13 cellular contexts compared by ENCODE assay signal in genomic region chr2:127401757-127402695, GRCh38. TPM values are rescaled to one million over a fixed set of nuclear protein-coding genes. Genes with fewer than 3 reads are reported as not detected.
A peak's percentile ranks its signal among the peaks of the same experiment; 100 is the strongest.
DNase-seq lines count a peak whose midpoint lies in the region; ATAC-seq and TF ChIP-seq lines count a peak whose summit lies in the region.
"Had no signal": no experiment of that assay in that cellular context is flagged by ENCODE, and none has a peak within 500 bp of the region (broad histone marks: within the 10 kb centered on the region; RNA-seq: fewer than 3 reads in every experiment).

No MANE protein-coding gene starts in this region.

- TF ChIP-seq CTCF in IMR-90 (conservative IDR thresholded peaks at IDR 0.05; ENCODE audit: low read depth, low read length), result no peak
- no peak for TF ChIP-seq CTCF in chondrocyte (IDR thresholded peaks at IDR 0.05)

- H2AK5ac ChIP-seq in IMR-90 (ENCODE audit: low read depth, low read length) (peak overlapping the region; percentile 22), trophoblast cell (ENCODE audit: low read length) (no peak overlapping the region)

- dilution Hi-C loops in IMR-90 (cut with HindIII; ENCODE audit: low sequenced_read_pairs, unreplicated experiment), result no loop called here

- CTCF ChIA-PET in IMR-90 (lab: Yijun Ruan, JAX), result no interaction called here

- H3K9me1 ChIP-seq in IMR-90 (ENCODE audit: insufficient read depth, low read length), result peaks cover 28% of the 10 kb centered on the region

- 0 out of 2 replicates have a peak overlapping the region, but pooled peaks have one; percentile 16 for H2BK120ac ChIP-seq in IMR-90 (ENCODE audit: low read depth, low read length)
- H2BK120ac ChIP-seq in trophoblast cell (ENCODE audit: insufficient read depth, low read length, poor library complexity), result no peak overlapping the region

- POLR2A ChIA-PET in IMR-90 (lab: Charles Lee; ENCODE audit: unreplicated experiment), result no interaction called here

- H3K27ac ChIP-seq in IMR-90 (ENCODE audit: insufficient read depth, low read length) (no peak overlapping the region), trophoblast cell (ENCODE audit: low read depth, low read length) (peak overlapping the region; percentile 7)
- H3K27ac ChIP-seq: pancreas had no signal

- H2AFZ ChIP-seq in IMR-90 (replicated peaks; ENCODE audit: low read length, poor library complexity) (peak overlapping the region; percentile 8), trophoblast cell (ENCODE audit: insufficient read depth, low read length, poor library complexity) (no peak overlapping the region)

- TF ChIP-seq RAD21 in IMR-90 (IDR thresholded peaks at IDR 0.05; ENCODE audit: low read length), result no peak

- peak overlapping the region; percentile 21; the same call in 1 of the 2 replicates for H2BK20ac ChIP-seq in IMR-90 (ENCODE audit: low read depth, low read length)

- no peaks in the 10 kb centered on the region for H3K36me3 Mint-ChIP-seq in chondrocyte (ENCODE audit: low read depth)

- H3K79me2 ChIP-seq in trophoblast cell (ENCODE audit: control insufficient read depth, insufficient read depth, low read length, poor library complexity), result no peaks in the 10 kb centered on the region

- H3K56ac ChIP-seq in IMR-90 (ENCODE audit: extremely low read depth, insufficient read depth, low read length), result no peak overlapping the region; the same call in 1 of the 2 replicates

- BruUV-seq in IMR-90 (replicated peaks; lab: Mats Ljungman, UMichigan), result no TSS peak

- no peak overlapping the region for H3K9ac ChIP-seq in IMR-90 (ENCODE audit: low read depth, low read length)
- H3K9ac ChIP-seq in trophoblast cell (ENCODE audit: low read length), result no peak overlapping the region

- H3K36me3 ChIP-seq in IMR-90 (ENCODE audit: control insufficient read depth, insufficient read depth, low read length), result no peaks in the 10 kb centered on the region
- no peaks in the 10 kb centered on the region for H3K36me3 ChIP-seq in trophoblast cell (ENCODE audit: control insufficient read depth in 1 of 2, insufficient read depth in 2 of 2, low read length in 2 of 2)
- H3K36me3 ChIP-seq: pancreas had no signal

- no peak overlapping the region for H4K8ac ChIP-seq in IMR-90 (ENCODE audit: low read depth in 2 of 2, low read length in 2 of 2)
- no peak overlapping the region for H4K8ac ChIP-seq in trophoblast cell (ENCODE audit: low read depth, low read length)

- H3K9me3 ChIP-seq in IMR-90 (ENCODE audit: control insufficient read depth, insufficient read depth, low read length), result no peaks in the 10 kb centered on the region
- peaks cover 1% of the 10 kb centered on the region for H3K9me3 ChIP-seq in trophoblast cell (ENCODE audit: insufficient read depth, low read depth, low read length)
- H3K9me3 ChIP-seq: pancreas had no signal

- no peak overlapping the region for H3K18ac ChIP-seq in IMR-90 (ENCODE audit: low read depth, low read length)
- peak overlapping the region; percentile 1 for H3K18ac ChIP-seq in trophoblast cell (ENCODE audit: low read length)

- H3K23ac ChIP-seq in IMR-90 (ENCODE audit: low read depth, low read length) (no peak overlapping the region), trophoblast cell (ENCODE audit: low read length) (no peak overlapping the region)

- peak overlapping the region; percentile 29 for H3K27ac Mint-ChIP-seq in chondrocyte (ENCODE audit: unreplicated experiment)

- H3K9me3 Mint-ChIP-seq in chondrocyte (ENCODE audit: low read depth), result no peaks in the 10 kb centered on the region

- peak overlapping the region; percentile 3 for H4K91ac ChIP-seq in IMR-90 (ENCODE audit: insufficient read depth, low read depth, low read length)
- H4K91ac ChIP-seq in trophoblast cell (ENCODE audit: low read depth, low read length), result peak overlapping the region; percentile 49

- in situ Hi-C loops in IMR-90 (cut with MboI; ENCODE audit: low sequenced_read_pairs), result no loop called here

- peak; percentile 60 to 73 for DNase-seq in activated CD4-positive, alpha-beta T cell treated with anti-CD3 and anti-CD28 coated beads, Interleukin-2, amount 50 U/mL, for 48 hours
- DNase-seq in activated CD4-positive, alpha-beta T cell treated with anti-CD3 and anti-CD28 coated beads for 4 hours, result no peak
- DNase-seq in IMR-90, result peak; percentile 32
- DNase-seq in chondrocyte (ENCODE audit: low spot score), result no peak
- no peak for DNase-seq in trophoblast cell
- no peak for DNase-seq in hippocampal formation (lab: John Stamatoyannopoulos, UW)
- no peak for DNase-seq in NCI-H345 treated with DMSO at 0.1 percent for 48 hours (lab: John Stamatoyannopoulos, UW; ENCODE audit: unreplicated experiment)
- no peak for DNase-seq in NCI-H774 (lab: John Stamatoyannopoulos, UW)
- DNase-seq: activated gamma-delta T cell treated with Interleukin-2 at 50 U/mL for 16 hours, DMS79 treated with DMSO at 0.1 percent for 48 hours, NCI-H187 had no signal

- no peak overlapping the region for H4K12ac ChIP-seq in trophoblast cell (ENCODE audit: low read depth, low read length)

- H4K20me1 ChIP-seq in IMR-90 (ENCODE audit: insufficient read depth, low read length), result no peaks in the 10 kb centered on the region

- H3K4me3 ChIP-seq in IMR-90 (ENCODE audit: insufficient read depth, low read depth, low read length) (no peak overlapping the region), trophoblast cell (ENCODE audit: low read depth, low read length) (no peak overlapping the region)
- H3K4me3 ChIP-seq: pancreas had no signal

- H3K27me3 Mint-ChIP-seq in chondrocyte (ENCODE audit: low read depth), result no peaks in the 10 kb centered on the region

- peak overlapping the region; percentile 47 for H2AK9ac ChIP-seq in IMR-90 (replicated peaks; ENCODE audit: low read depth, low read length, poor library complexity)

- H3K4me1 ChIP-seq in IMR-90 (ENCODE audit: control insufficient read depth, insufficient read depth, low read length), result peaks cover 17% of the 10 kb centered on the region
- peaks cover 37 to 40% of the 10 kb centered on the region in 2 experiments for H3K4me1 ChIP-seq in trophoblast cell (ENCODE audit: control insufficient read depth in 1 of 2, insufficient read depth in 2 of 2, low read length in 2 of 2)

- peak overlapping the region; percentile 1 for H2BK12ac ChIP-seq in trophoblast cell (ENCODE audit: low read length)

- 0 out of 3 replicates have a peak overlapping the region, but pooled peaks have one; percentile 20 for H2BK15ac ChIP-seq in IMR-90 (ENCODE audit: low read depth, low read length)

- TF ChIP-seq POLR2A in IMR-90 (IDR thresholded peaks at IDR 0.05; ENCODE audit: low read depth, low read length), result no peak

- H3K4ac ChIP-seq in IMR-90 (ENCODE audit: low read depth, low read length) (peak overlapping the region; percentile 14; the same call in 1 of the 2 replicates), trophoblast cell (ENCODE audit: low read depth, low read length) (no peak overlapping the region)

- intact Hi-C loops in IMR-90 (cut with micrococcal nuclease), result no loop called here

- H3K4me1 Mint-ChIP-seq in chondrocyte (ENCODE audit: low read depth), result peaks cover 90% of the 10 kb centered on the region

- no peak overlapping the region for H3K4me3 Mint-ChIP-seq in chondrocyte (ENCODE audit: unreplicated experiment)

- no peak for ATAC-seq in IMR-90 (ENCODE audit: low read depth)
- ATAC-seq: pancreas had no signal

- H4K5ac ChIP-seq in IMR-90 (ENCODE audit: low read depth, low read length), result no peak overlapping the region

- H3K27me3 ChIP-seq in IMR-90 (ENCODE audit: control insufficient read depth, insufficient read depth, low read length) (no peaks in the 10 kb centered on the region), trophoblast cell (ENCODE audit: insufficient read depth, low read length) (no peaks in the 10 kb centered on the region)
- H3K27me3 ChIP-seq: pancreas had no signal

- no peak overlapping the region for H3K4me2 ChIP-seq in IMR-90 (ENCODE audit: low read depth, low read length)
- no peak overlapping the region for H3K4me2 ChIP-seq in trophoblast cell (ENCODE audit: low read length)

- no peaks in the 10 kb centered on the region for H3K79me1 ChIP-seq in IMR-90 (ENCODE audit: low read depth in 1 of 2, low read length in 2 of 2)
- H3K79me1 ChIP-seq in trophoblast cell (ENCODE audit: low read length), result peaks cover 20% of the 10 kb centered on the region

- H2BK5ac ChIP-seq in IMR-90 (ENCODE audit: low read depth, low read length, poor library complexity, severe bottlenecking) (no peak overlapping the region), trophoblast cell (ENCODE audit: low read depth, low read length, poor library complexity) (no peak overlapping the region)

- WGBS in IMR-90 (ENCODE audit: extremely low coverage in 2 of 2, insufficient read length in 1 of 2), 2 experiments, result no CpG with 5 or more reads among the region's 11 CpGs
- WGBS in trophoblast cell (ENCODE audit: extremely low coverage, insufficient coverage, insufficient read length), result no CpG with 5 or more reads among the region's 11 CpGs

- peak overlapping the region; percentile 49; the same call in 1 of the 2 replicates for H3K14ac ChIP-seq in IMR-90 (replicated peaks; ENCODE audit: low read depth, low read length)
- no peak overlapping the region for H3K14ac ChIP-seq in trophoblast cell (ENCODE audit: low read length)

TF ChIP-seq in IMR-90, 13 proteins besides CTCF, POLR2A, EP300 and RAD21:
- TF ChIP-seq FOS (IDR thresholded peaks at IDR 0.05; ENCODE audit: low read depth, low read length), result no peak
- TF ChIP-seq RCOR1 (IDR thresholded peaks at IDR 0.05; ENCODE audit: insufficient replicate concordance, low read length), result no peak
- no peak for TF ChIP-seq CEBPB (IDR thresholded peaks at IDR 0.05; ENCODE audit: low read depth, low read length)
- TF ChIP-seq MXI1 (IDR thresholded peaks at IDR 0.05; ENCODE audit: borderline replicate concordance, low read depth, low read length), result no peak
- no peak for TF ChIP-seq SMC3 (IDR thresholded peaks at IDR 0.05; ENCODE audit: low read depth, low read length)
- TF ChIP-seq MAFK (IDR thresholded peaks at IDR 0.05; ENCODE audit: low read depth, low read length), result peak; percentile 19; the same call in 1 of the 2 replicates

RNA-seq across cellular contexts. Expression of gene MAP3K2, which starts 14.3 kb away (rescaled TPM):
- 30.8 and 31.9 TPM in 2 replicates for total RNA-seq in IMR-90 (2012; rRNA removed)
- polyA plus RNA-seq in IMR-90 (2012; rRNA removed), result 6.2 and 6.5 TPM in 2 replicates
- 2.0 and 2.1 TPM in 2 replicates for polyA plus RNA-seq in IMR-90 (2012; cell fraction: cytosol; rRNA removed)
- 3.2 and 7.7 TPM in 2 replicates for polyA plus RNA-seq in IMR-90 (2012; cell fraction: nucleus; rRNA removed; ENCODE audit: low replicate concordance)
- total RNA-seq in chondrocyte, result 77.3 to 88.1 TPM (median 79.5 TPM) in 3 replicates
- polyA plus RNA-seq in trophoblast cell (2013), result 14.3 and 15.3 TPM in 2 replicates

RNA-seq across cellular contexts. Expression of gene PROC, which starts 16.2 kb away (rescaled TPM):
- 0.28 TPM in 1 of 2 replicates, not detected in the other for total RNA-seq in IMR-90 (2012; rRNA removed)
- polyA plus RNA-seq in IMR-90 (2012; rRNA removed), result 0.07 TPM in 1 of 2 replicates, not detected in the other
- polyA plus RNA-seq in IMR-90 (2012; cell fraction: cytosol; rRNA removed), result 0.10 TPM in 1 of 2 replicates, not detected in the other
- 0.05 and 0.22 TPM in 2 replicates for polyA plus RNA-seq in IMR-90 (2012; cell fraction: nucleus; rRNA removed; ENCODE audit: low replicate concordance)
- total RNA-seq in chondrocyte, result 2.6 to 5.3 TPM (median 2.7 TPM) in 3 replicates
- polyA plus RNA-seq in trophoblast cell (2013), result 0.26 and 0.46 TPM in 2 replicates
- polyA plus RNA-seq: AG04450 had no signal

Comparison
In these comparisons a context has a peak if more than half of its experiments do, and no peak if none do; other contexts are left out.
1. DNase-seq: peak in activated CD4-positive, alpha-beta T cell treated with anti-CD3 and anti-CD28 coated beads, Interleukin-2, amount 50 U/mL, for 48 hours (2 of 2) and IMR-90 (single experiment); none in activated CD4-positive, alpha-beta T cell treated with anti-CD3 and anti-CD28 coated beads for 4 hours (0 of 2), chondrocyte (single experiment), trophoblast cell (0 of 2), hippocampal formation (0 of 2), NCI-H345 treated with DMSO at 0.1 percent for 48 hours (single experiment) and NCI-H774 (single experiment).